ENCODE assay signal across 8 cellular contexts in the genomic region with DNA sequence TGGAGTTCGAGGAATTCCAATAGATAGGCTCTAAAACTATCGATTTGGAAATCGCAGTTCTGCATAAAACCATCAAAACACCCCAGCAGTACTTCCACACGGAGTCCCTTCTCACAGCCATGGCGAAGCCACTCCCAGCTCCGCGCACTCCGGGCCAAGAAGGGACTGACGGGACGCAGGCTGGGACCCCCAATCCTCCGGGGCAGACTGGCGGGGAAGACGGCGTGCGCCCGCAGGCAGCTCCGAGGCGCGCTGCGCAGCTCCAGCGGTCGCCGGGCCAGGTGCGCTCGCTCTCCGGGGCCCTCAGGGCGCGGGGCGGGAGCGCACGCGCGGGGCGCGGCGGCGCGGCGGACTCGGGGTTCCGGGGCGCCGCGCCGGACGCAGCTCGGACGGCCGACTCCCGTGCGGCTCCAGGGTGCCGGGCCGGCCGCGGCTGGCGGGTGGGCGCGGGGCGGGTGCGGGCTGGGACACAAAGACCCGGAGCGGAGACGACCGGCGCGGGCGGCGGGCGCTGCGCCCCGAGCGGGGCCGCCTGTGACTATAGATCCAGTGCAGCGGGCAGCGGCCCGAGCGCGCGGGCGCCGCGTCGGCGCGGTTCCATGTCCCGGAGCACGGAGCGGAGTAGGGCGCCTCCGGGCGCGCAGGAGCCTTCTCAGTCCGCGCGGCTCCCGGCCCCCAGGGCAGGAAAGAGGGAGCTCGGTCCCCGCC. TPM values are rescaled to one million over a fixed set of nuclear protein-coding genes. Genes with fewer than 3 reads are reported as not detected.
A peak's percentile ranks its signal among the peaks of the same experiment; 100 is the strongest.
DNase-seq lines count a peak whose midpoint lies in the region; ATAC-seq and TF ChIP-seq lines count a peak whose summit lies in the region.

No MANE protein-coding gene starts in this region.

- H3K9ac ChIP-seq in mesendoderm (ENCODE audit: low read length) = peak overlapping the region; percentile 73

- no peak overlapping the region for H4K8ac ChIP-seq in mesendoderm (ENCODE audit: low read depth, low read length)

- H3K79me1 ChIP-seq in mesendoderm (ENCODE audit: low read length) = no peaks in the 10 kb centered on the region

- DNase-seq in BJ (ENCODE audit: low read depth) (no peak), T-helper 9 cell (peak; percentile 7), mesendoderm (peak; percentile 32), upper lobe of left lung (no peak), NCI-H2196 (lab: John Stamatoyannopoulos, UW; ENCODE audit: unreplicated experiment) (no peak)
- peak; percentile 4 for DNase-seq in effector CD4-positive, alpha-beta T cell

- H4K5ac ChIP-seq in mesendoderm (ENCODE audit: low read length) = no peak overlapping the region

- H2BK15ac ChIP-seq in mesendoderm (replicated peaks; ENCODE audit: low read depth) = no peak overlapping the region

- H3K27ac ChIP-seq in mesendoderm (ENCODE audit: low read depth, low read length) (no peak overlapping the region), upper lobe of left lung (peak overlapping the region; percentile 85 to 92 (median 90))

- no peak for TF ChIP-seq EP300 in upper lobe of left lung (IDR thresholded peaks at IDR 0.05)

- no peaks in the 10 kb centered on the region for H3K36me3 ChIP-seq in BJ (ENCODE audit: control insufficient read depth, insufficient read depth, low read length)
- H3K36me3 ChIP-seq in mesendoderm (ENCODE audit: control insufficient read depth, insufficient read depth, low read length) = no peaks in the 10 kb centered on the region
- H3K36me3 ChIP-seq in upper lobe of left lung = peaks cover 0 to 3% (median 0%) of the 10 kb centered on the region in 4 donors

- H2BK5ac ChIP-seq in mesendoderm (ENCODE audit: low read length) = no peak overlapping the region

- H3K27me3 ChIP-seq in BJ (ENCODE audit: control insufficient read depth, insufficient read depth, low read length) (no peaks in the 10 kb centered on the region), mesendoderm (ENCODE audit: insufficient read depth, low read length, poor library complexity) (no peaks in the 10 kb centered on the region), upper lobe of left lung (peaks cover 0 to 11% (median 1%) of the 10 kb centered on the region in 4 donors)

- H3K23ac ChIP-seq in mesendoderm (ENCODE audit: low read length) = no peak overlapping the region

- CTCF ChIA-PET in BJ (lab: Yijun Ruan, JAX) = interaction anchor here (0.6 to 3.9 kb wide), 7 partner anchors 16 to 1977 kb away, joined by 3 to 25 read pairs (median 6); no protein-coding TSS in a partner anchor

- H3K79me2 ChIP-seq in mesendoderm (ENCODE audit: control insufficient read depth, insufficient read depth, low read length) = peaks cover 25% of the 10 kb centered on the region

- peak; percentile 27 for ATAC-seq in GM19035 (IDR thresholded peaks at IDR 0.05; ENCODE audit: unreplicated experiment)
- ATAC-seq in HG03103 (IDR thresholded peaks at IDR 0.05; ENCODE audit: low read depth, unreplicated experiment) = peak; percentile 23
- ATAC-seq in upper lobe of left lung (ENCODE audit: low FRiP score in 2 of 2) = peak in 1 of 2 donors; percentile 9

- WGBS in mesendoderm (ENCODE audit: extremely low coverage, insufficient coverage, low lambda C conversion rate) = no CpG with 5 or more reads among the region's 98 CpGs
- 0% methylated on average over 1 to 23 of the region's 98 CpGs for WGBS in upper lobe of left lung, 2 donors

- H3K56ac ChIP-seq in mesendoderm (ENCODE audit: low read length) = peak overlapping the region; percentile 92

- TF ChIP-seq POLR2A in upper lobe of left lung (IDR thresholded peaks at IDR 0.05) = no peak

- peak overlapping the region; percentile 64 for H3K4me2 ChIP-seq in mesendoderm (ENCODE audit: low read length)

- H3K4me1 ChIP-seq in mesendoderm (ENCODE audit: control insufficient read depth, low read depth, low read length) (peaks cover 14% of the 10 kb centered on the region), upper lobe of left lung (peaks cover 10 to 43% (median 12%) of the 10 kb centered on the region in 4 donors)

- H2AK5ac ChIP-seq in mesendoderm (ENCODE audit: low read length) = no peak overlapping the region

- no peak for TF ChIP-seq CTCF in BJ (IDR thresholded peaks at IDR 0.05; ENCODE audit: insufficient read depth, low read depth, low read length)
- TF ChIP-seq CTCF in upper lobe of left lung (IDR thresholded peaks at IDR 0.05) = no peak

- no peaks in the 10 kb centered on the region for H3K9me3 ChIP-seq in upper lobe of left lung

- H2BK120ac ChIP-seq in mesendoderm (ENCODE audit: low read depth, low read length) = no peak overlapping the region

- no peak overlapping the region for H3K4ac ChIP-seq in mesendoderm (ENCODE audit: low read depth, low read length)

- H3K4me3 ChIP-seq in BJ (ENCODE audit: low read depth, low read length) (peak overlapping the region; percentile 66), mesendoderm (ENCODE audit: low read length) (peak overlapping the region; percentile 69), upper lobe of left lung (peak overlapping the region; percentile 68 to 88 (median 80))

- peak overlapping the region; percentile 69 for H3K18ac ChIP-seq in mesendoderm (ENCODE audit: low read length)

- POLR2A ChIA-PET in BJ (lab: Charles Lee) = interaction anchor here (0.6 kb wide), 1 partner anchor 1762 kb away, joined by 7 read pairs; no protein-coding TSS in a partner anchor

RNA-seq across cellular contexts. Expression of a gene that starts 0.5 kb away (rescaled TPM):
- 17.1 and 19.4 TPM in 2 replicates for polyA plus RNA-seq in BJ (2011; rRNA removed)
- polyA minus RNA-seq in BJ (2011; rRNA and poly(A)+ RNA removed) = 20.0 and 22.8 TPM in 2 replicates
- polyA plus RNA-seq in mesendoderm (2013, experiment 1 of 2) = 29.5 TPM
- 30.1 TPM for polyA plus RNA-seq in mesendoderm (2013, experiment 2 of 2)
- total RNA-seq in upper lobe of left lung = 10 to 100 TPM; 23.0 to 45.7 (median 30.9) TPM

RNA-seq across cellular contexts. Expression of a gene that starts 32.9 kb away (rescaled TPM):
- polyA plus RNA-seq in BJ (2011; rRNA removed) = 25.6 and 46.3 TPM in 2 replicates
- 4.0 and 4.6 TPM in 2 replicates for polyA minus RNA-seq in BJ (2011; rRNA and poly(A)+ RNA removed)
- 93.9 TPM for polyA plus RNA-seq in mesendoderm (2013, experiment 1 of 2)
- polyA plus RNA-seq in mesendoderm (2013, experiment 2 of 2) = 92.1 TPM
- 100 to 1,000 TPM in 3 of 6 donors, 10 to 100 TPM in 3; 73.6 to 411 (median 121) TPM for total RNA-seq in upper lobe of left lung

Comparison
In these comparisons a context has a peak if more than half of its experiments do, and no peak if none do; other contexts are left out.
1. DNase-seq: peak in T-helper 9 cell (single experiment), effector CD4-positive, alpha-beta T cell (single experiment) and mesendoderm (single experiment); none in BJ (single experiment), upper lobe of left lung (0 of 2) and NCI-H2196 (single experiment).
2. Peak in every context shown above with its lines, with median percentiles within 50 percentile points of each other: H3K4me3 ChIP-seq.